In genomic region chr7:99504281-99504602, GRCh38 we compare ENCODE assay signal across 8 cellular contexts. TPM values are rescaled to one million over a fixed set of nuclear protein-coding genes. Genes with fewer than 3 reads are reported as not detected.
A peak's percentile ranks its signal among the peaks of the same experiment; 100 is the strongest.
DNase-seq lines count a peak whose midpoint lies in the region; ATAC-seq, FAIRE-seq and TF ChIP-seq lines count a peak whose summit lies in the region.

No MANE protein-coding gene starts in this region.

- peaks cover 0 to 46% (median 26%) of the 10 kb centered on the region in 4 donors for H3K4me1 ChIP-seq in tibial nerve

- no peak for FAIRE-seq in HTR-8/SVneo (lab: Jason Lieb, UNC)

- TF ChIP-seq CTCF in astrocyte of the cerebellum (IDR thresholded peaks at IDR 0.05; ENCODE audit: low read depth, low read length, missing control alignments): no peak
- TF ChIP-seq CTCF in kidney epithelial cell (IDR thresholded peaks at IDR 0.05; ENCODE audit: insufficient read depth, low read length, poor library complexity, severe bottlenecking): no peak
- TF ChIP-seq CTCF in tibial nerve (IDR thresholded peaks at IDR 0.05): peak in 1 of 5 experiments; percentile 17

- peak overlapping the region; percentile 88 to 96 (median 94) for H3K27ac ChIP-seq in tibial nerve

- DNase-seq in DMS53 (lab: John Stamatoyannopoulos, UW): peak; percentile 100
- no peak for DNase-seq in DMS53 treated with DMSO at 0.1 percent for 48 hours (lab: John Stamatoyannopoulos, UW; ENCODE audit: unreplicated experiment)
- DNase-seq in HTR-8/SVneo (ENCODE audit: insufficient read length, low spot score): peak; percentile 93
- peak; percentile 93 for DNase-seq in astrocyte of the cerebellum (ENCODE audit: low read depth)
- DNase-seq in kidney epithelial cell (ENCODE audit: low read depth): peak; percentile 83
- DNase-seq in tibial nerve (ENCODE audit: low spot score in 2 of 2): no peak
- no peak for DNase-seq in ureter (ENCODE audit: low spot score)

- peak in 1 of 2 donors; percentile 24 for TF ChIP-seq EP300 in tibial nerve (IDR thresholded peaks at IDR 0.05)

- WGBS in tibial nerve, 2 donors: 5 to 9% methylated on average over 12 to 19 of the region's 19 CpGs

- H3K27me3 ChIP-seq in kidney epithelial cell (ENCODE audit: control insufficient read depth, insufficient read depth, low read length): no peaks in the 10 kb centered on the region
- no peaks in the 10 kb centered on the region for H3K27me3 ChIP-seq in tibial nerve

- H3K36me3 ChIP-seq in kidney epithelial cell (ENCODE audit: control insufficient read depth, insufficient read depth, low read length): no peaks in the 10 kb centered on the region
- peaks cover 0 to 5% (median 0%) of the 10 kb centered on the region in 3 donors for H3K36me3 ChIP-seq in tibial nerve

- ATAC-seq in GM18861 (IDR thresholded peaks at IDR 0.05; ENCODE audit: unreplicated experiment): no peak

- no peak for TF ChIP-seq POLR2A in tibial nerve (IDR thresholded peaks at IDR 0.05)

- H3K4me3 ChIP-seq in astrocyte of the cerebellum (ENCODE audit: low read depth, low read length): peak overlapping the region; percentile 90
- peak overlapping the region; percentile 96 for H3K4me3 ChIP-seq in kidney epithelial cell (ENCODE audit: low read depth, low read length)
- peak overlapping the region; percentile 63 to 81 (median 72) for H3K4me3 ChIP-seq in tibial nerve

- in situ Hi-C loops in astrocyte of the cerebellum (cut with HindIII; ENCODE audit: low sequenced_read_pairs): no loop called here

- no peaks in the 10 kb centered on the region for H3K9me3 ChIP-seq in tibial nerve

RNA-seq across cellular contexts. Expression of gene ZKSCAN5, which starts 0.2 kb away (rescaled TPM):
- total RNA-seq in kidney epithelial cell (10.0 and 11.5 TPM in 2 replicates), tibial nerve (10 to 100 TPM in 2 of 4 donors, 1 to 10 TPM in 2; 9.0 to 11.7 (median 9.9) TPM), ureter (9.4 TPM)

RNA-seq across cellular contexts. Expression of gene ZNF394, which starts 4.2 kb away (rescaled TPM):
- total RNA-seq in kidney epithelial cell (15.2 and 25.9 TPM in 2 replicates), tibial nerve (10 to 100 TPM; 36.9 to 47.3 (median 44.5) TPM), ureter (39.8 TPM)

RNA-seq across cellular contexts. Expression of gene ZNF789, which starts 31.6 kb away (rescaled TPM):
- total RNA-seq in kidney epithelial cell: 5.2 and 12.5 TPM in 2 replicates
- total RNA-seq in tibial nerve: 10 to 100 TPM in 3 of 4 donors, 1 to 10 TPM in 1; 7.4 to 16.5 (median 12.1) TPM
- total RNA-seq in ureter: 20.6 TPM

RNA-seq across cellular contexts. Expression of gene ATP5MF, which starts 38.3 kb away (rescaled TPM):
- total RNA-seq in kidney epithelial cell (1,123 and 1,863 TPM in 2 replicates), tibial nerve (100 to 1,000 TPM; 127 to 656 (median 375) TPM), ureter (261 TPM)

RNA-seq across cellular contexts. Expression of gene FAM200A, which starts 47.7 kb away (rescaled TPM):
- total RNA-seq in kidney epithelial cell: 7.6 and 8.2 TPM in 2 replicates
- 1 to 10 TPM; 4.8 to 8.8 (median 5.6) TPM for total RNA-seq in tibial nerve
- total RNA-seq in ureter: 8.7 TPM

Comparison
In these comparisons a context has a peak if more than half of its experiments do, and no peak if none do; other contexts are left out.
1. DNase-seq: peak in DMS53 (single experiment), HTR-8/SVneo (single experiment), astrocyte of the cerebellum (single experiment) and kidney epithelial cell (single experiment); none in DMS53 treated with DMSO at 0.1 percent for 48 hours (single experiment), tibial nerve (0 of 2) and ureter (single experiment).
2. Peak in every context shown above with its lines, with median percentiles within 50 percentile points of each other: H3K4me3 ChIP-seq.